ENCODE assay signal across 8 cellular contexts in genomic region chr11:121654506-121655480, GRCh38.
DNase-seq lines count a peak whose midpoint lies in the region; ATAC-seq, FAIRE-seq and TF ChIP-seq lines count a peak whose summit lies in the region.

No MANE protein-coding gene starts in this region.

- TF ChIP-seq CTCF in ascending aorta (IDR thresholded peaks at IDR 0.05) (no peak), left lung (IDR thresholded peaks at IDR 0.05) (no peak), transverse colon (IDR thresholded peaks at IDR 0.05) (no peak)

- TF ChIP-seq POLR2A in transverse colon (IDR thresholded peaks at IDR 0.05): no peak

- peak; percentile 25 for DNase-seq in AG08396 (ENCODE audit: low spot score)
- peak; percentile 23 for DNase-seq in HTR-8/SVneo (ENCODE audit: insufficient read length, low spot score)
- no peak for DNase-seq in ascending aorta (ENCODE audit: low spot score in 2 of 2)
- no peak for DNase-seq in left lung
- no peak for DNase-seq in transverse colon
- DNase-seq in NCI-H1436 (lab: John Stamatoyannopoulos, UW): no peak
- no peak for DNase-seq in stimulated activated CD4-positive, alpha-beta T cell treated with anti-CD3 and anti-CD28 coated beads, Interleukin-2, amount 100 ng/mL, for 24 hours

- in situ Hi-C loops in transverse colon (cut with MboI; ENCODE audit: low pct_ligation_motif_present in 1 of 4, low pct_unique_long_range_greater_than_20kb in 1 of 4, low sequenced_read_pairs in 3 of 4): loop anchor here (10.0 to 25.0 kb wide), 6 partner anchors 450 to 858 kb away; no protein-coding TSS in a partner anchor

- ATAC-seq in left lung (peak; percentile 12), HG02973 (IDR thresholded peaks at IDR 0.05; ENCODE audit: unreplicated experiment) (no peak)

- TF ChIP-seq EP300 in transverse colon (IDR thresholded peaks at IDR 0.05; ENCODE audit: low read depth): no peak

- intact Hi-C loops in ascending aorta (cut with DNase I) (loop anchor here (2.0 to 10.0 kb wide), 8 partner anchors 148 to 710 kb away; no protein-coding TSS in a partner anchor), left lung (cut with DNase I) (loop anchor here in 1 of 2 donors (5.0 kb wide), 1 partner anchor 553 kb away; no protein-coding TSS in a partner anchor), transverse colon (cut with DNase I; ENCODE audit: low total_unique reads) (loop anchor here (5.0 to 10.0 kb wide), 2 partner anchors 548 to 850 kb away; no protein-coding TSS in a partner anchor)

- FAIRE-seq in HTR-8/SVneo (lab: Jason Lieb, UNC): peak; percentile 67

- WGBS in transverse colon (ENCODE audit: low coverage in 1 of 2), 2 donors: 35 to 36% methylated on average over 8 to 15 of the region's 15 CpGs

- H3K9me3 ChIP-seq in ascending aorta: no peaks in the 10 kb centered on the region
- H3K9me3 ChIP-seq in left lung: no peaks in the 10 kb centered on the region
- H3K9me3 ChIP-seq in transverse colon: no peaks in the 10 kb centered on the region

- H3K36me3 ChIP-seq in ascending aorta (no peaks in the 10 kb centered on the region), left lung (no peaks in the 10 kb centered on the region), transverse colon (no peaks in the 10 kb centered on the region)

- H3K4me1 ChIP-seq in ascending aorta: peaks cover 4 to 8% of the 10 kb centered on the region in 2 donors
- H3K4me1 ChIP-seq in left lung: peaks cover 0 to 20% of the 10 kb centered on the region in 2 donors
- H3K4me1 ChIP-seq in transverse colon: peaks cover 0 to 18% (median 6%) of the 10 kb centered on the region in 4 donors

- H3K27me3 ChIP-seq in ascending aorta (no peaks in the 10 kb centered on the region), left lung (no peaks in the 10 kb centered on the region), transverse colon (no peaks in the 10 kb centered on the region)

- peak overlapping the region; percentile 91 to 95 for H3K27ac ChIP-seq in ascending aorta
- H3K27ac ChIP-seq in left lung: peak overlapping the region; percentile 72 to 87
- H3K27ac ChIP-seq in transverse colon: peak overlapping the region; percentile 77 to 91 (median 82)

- peak overlapping the region; percentile 53 to 65 for H3K4me3 ChIP-seq in ascending aorta
- H3K4me3 ChIP-seq in left lung: peak overlapping the region; percentile 19 to 39
- H3K4me3 ChIP-seq in transverse colon: peak overlapping the region in 3 of 4 donors; percentile 15 to 44 (median 28)

Comparison
In these comparisons a context has a peak if more than half of its experiments do, and no peak if none do; other contexts are left out.
1. DNase-seq: peak in AG08396 (single experiment) and HTR-8/SVneo (single experiment); none in ascending aorta (0 of 2), left lung (0 of 2), transverse colon (single experiment), NCI-H1436 (single experiment) and stimulated activated CD4-positive, alpha-beta T cell treated with anti-CD3 and anti-CD28 coated beads, Interleukin-2, amount 100 ng/mL, for 24 hours (0 of 2).
2. Peak in every context shown above with its lines, with median percentiles within 50 percentile points of each other: H3K27ac ChIP-seq and H3K4me3 ChIP-seq.